ENCODE assay signal across 19 cellular contexts in the genomic region with DNA sequence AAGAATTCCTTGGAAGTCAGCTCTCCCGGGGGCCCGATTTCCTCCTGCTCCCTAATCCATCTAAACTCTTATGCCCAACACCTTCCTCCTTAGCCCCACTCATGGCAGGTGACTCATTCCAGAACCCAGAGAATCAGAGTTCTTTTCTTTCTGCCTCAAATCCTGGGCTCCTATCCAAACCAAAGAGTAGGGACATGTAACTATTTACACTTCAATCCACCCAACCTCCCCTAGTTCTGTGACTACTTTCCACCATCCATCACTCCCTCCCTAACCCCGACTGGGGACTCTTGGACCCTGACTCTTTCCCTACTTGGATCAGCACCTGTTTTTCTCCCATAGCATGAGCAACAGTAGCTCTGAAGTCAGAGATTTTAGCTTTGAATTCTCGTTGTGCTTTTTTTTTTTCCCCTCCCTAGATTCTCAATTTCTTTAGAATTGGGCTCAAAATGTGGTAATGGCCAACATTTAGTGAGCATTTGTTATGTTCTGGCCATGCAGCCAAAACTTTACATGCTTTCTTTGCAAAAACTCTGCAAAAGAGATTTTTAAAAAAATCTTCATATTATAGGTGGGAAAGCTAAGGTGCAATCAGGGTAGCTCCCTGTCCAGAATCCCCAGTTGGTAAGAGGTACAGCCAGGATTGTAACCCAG. TPM values are rescaled to one million over a fixed set of nuclear protein-coding genes. Genes with fewer than 3 reads are reported as not detected.
DNase-seq lines count a peak whose midpoint lies in the region; ATAC-seq and TF ChIP-seq lines count a peak whose summit lies in the region.
"Had no signal": no experiment of that assay in that cellular context is flagged by ENCODE, and none has a peak within 500 bp of the region (broad histone marks: within the 10 kb centered on the region; RNA-seq: fewer than 3 reads in every experiment).

No MANE protein-coding gene starts in this region.

- DNase-seq in HK-2 (ENCODE audit: unreplicated experiment) (peak; percentile 2), mammary epithelial cell (peak; percentile 9), left lung (peak in 1 of 2 donors; percentile 48), stomach (peak; percentile 57), middle frontal gyrus (ENCODE audit: extremely low spot score, low spot score) (no peak)
- DNase-seq: activated CD4-positive, CD25-positive, alpha-beta regulatory T cell treated with anti-CD3 and anti-CD28 coated beads, Interleukin-2, amount 50 U/mL, for 72 hours; activated CD8-positive, alpha-beta memory T cell treated with anti-CD3 and anti-CD28 coated beads, Interleukin-2, amount 10 ng/mL, durations not matched to agents 7 days and 5 days; caudate nucleus; heart left ventricle; NCI-H1436 treated with DMSO at 0.1 percent for 48 hours; NCI-H226; stimulated activated naive B cell treated with anti-CD40 and anti-IgM and Interleukin-4, amounts not matched to agents 10 μg/mL and 1 μg/mL and 100 μg/mL, for 72 hours had no signal

- in situ Hi-C loops in mammary epithelial cell (cut with MboI; ENCODE audit: low sequenced_read_pairs in 2 of 2): no loop called here

- H3K27ac ChIP-seq in mammary epithelial cell (ENCODE audit: insufficient read depth, low read depth, low read length) (no peak overlapping the region), left lung (no peak overlapping the region), stomach (peak overlapping the region; percentile 7 to 86 (median 73))
- H3K27ac ChIP-seq: heart left ventricle, right atrium auricular region had no signal

- no peak for TF ChIP-seq CTCF in mammary epithelial cell (conservative IDR thresholded peaks at IDR 0.05 in 1 of 2, IDR thresholded peaks at IDR 0.05 in 1 of 2; ENCODE audit: extremely low read depth in 1 of 2, insufficient read depth in 1 of 2, low read depth in 1 of 2, low read length in 2 of 2)
- TF ChIP-seq CTCF in left lung (IDR thresholded peaks at IDR 0.05): no peak
- no peak for TF ChIP-seq CTCF in stomach (IDR thresholded peaks at IDR 0.05)

- H3K9me3 ChIP-seq in mammary epithelial cell (replicated peaks; ENCODE audit: insufficient read depth, low read length): no peaks in the 10 kb centered on the region
- H3K9me3 ChIP-seq in left lung: no peaks in the 10 kb centered on the region
- no peaks in the 10 kb centered on the region for H3K9me3 ChIP-seq in stomach
- H3K9me3 ChIP-seq: right atrium auricular region had no signal

- no peak overlapping the region for H3K9ac ChIP-seq in mammary epithelial cell (ENCODE audit: insufficient read depth, low read length)

- no peaks in the 10 kb centered on the region for H3K79me2 ChIP-seq in mammary epithelial cell (ENCODE audit: insufficient read depth, low read length)

- dilution Hi-C loops in mammary epithelial cell (cut with HindIII; ENCODE audit: low sequenced_read_pairs): no loop called here

- peaks cover 9% of the 10 kb centered on the region for H3K27me3 ChIP-seq in mammary epithelial cell (ENCODE audit: insufficient read depth, low read length)
- H3K27me3 ChIP-seq in left lung: no peaks in the 10 kb centered on the region
- H3K27me3 ChIP-seq in stomach: no peaks in the 10 kb centered on the region
- H3K27me3 ChIP-seq: heart left ventricle, right atrium auricular region had no signal

- no TSS peak for BruUV-seq in mammary epithelial cell (replicated peaks; lab: Mats Ljungman, UMichigan)

- TF ChIP-seq EP300 in stomach (IDR thresholded peaks at IDR 0.05): no peak

- intact Hi-C loops in mammary epithelial cell (cut with micrococcal nuclease): no loop called here
- intact Hi-C loops in left lung (cut with DNase I): no loop called here
- intact Hi-C loops in stomach (cut with DNase I; ENCODE audit: low total_unique reads): no loop called here

- CTCF ChIA-PET in mammary epithelial cell (lab: Charles Lee; ENCODE audit: low non-redundant PET): no interaction called here

- peak; percentile 95 for ATAC-seq in left lung
- no peak for ATAC-seq in GM21786 (IDR thresholded peaks at IDR 0.05; ENCODE audit: unreplicated experiment)
- ATAC-seq in HG03520 (IDR thresholded peaks at IDR 0.05; ENCODE audit: unreplicated experiment): no peak
- ATAC-seq in GM18909 (IDR thresholded peaks at IDR 0.05; ENCODE audit: poor library complexity, unreplicated experiment): no peak
- ATAC-seq: activated CD8-positive, alpha-beta memory T cell treated with anti-CD3 and anti-CD28 coated beads, Interleukin-2, amount 10 ng/mL, durations not matched to agents 7 days and 5 days; heart left ventricle; stimulated activated naive B cell treated with anti-CD40 and anti-IgM and Interleukin-4, amounts not matched to agents 10 μg/mL and 1 μg/mL and 100 μg/mL, for 72 hours had no signal

- H4K20me1 ChIP-seq in mammary epithelial cell (ENCODE audit: insufficient read depth, low read length): no peaks in the 10 kb centered on the region

- H3K4me3 ChIP-seq in mammary epithelial cell (replicated peaks in 1 of 3; ENCODE audit: insufficient read depth in 1 of 3, low read depth in 2 of 3, low read length in 3 of 3) (no peak overlapping the region), left lung (no peak overlapping the region), stomach (no peak overlapping the region)
- H3K4me3 ChIP-seq: heart left ventricle, right atrium auricular region had no signal

- H2AFZ ChIP-seq in mammary epithelial cell (ENCODE audit: low read depth, low read length): no peak overlapping the region

- H3K4me1 ChIP-seq in mammary epithelial cell (ENCODE audit: insufficient read depth, low read length) (no peaks in the 10 kb centered on the region), left lung (no peaks in the 10 kb centered on the region), stomach (peaks cover 0 to 10% (median 3%) of the 10 kb centered on the region in 4 donors)
- H3K4me1 ChIP-seq: heart left ventricle, right atrium auricular region had no signal

- H3K4me2 ChIP-seq in mammary epithelial cell (ENCODE audit: insufficient read depth, low read depth, low read length): no peak overlapping the region

- no peaks in the 10 kb centered on the region for H3K36me3 ChIP-seq in mammary epithelial cell (ENCODE audit: insufficient read depth, low read length)
- no peaks in the 10 kb centered on the region for H3K36me3 ChIP-seq in left lung
- H3K36me3 ChIP-seq in stomach: no peaks in the 10 kb centered on the region
- H3K36me3 ChIP-seq: heart left ventricle, right atrium auricular region had no signal

- 6% methylated on average over 2 of the region's 4 CpGs for WGBS in mammary epithelial cell (ENCODE audit: low coverage, missing lambda C conversion rate)
- 20 to 53% (median 26%) methylated on average over 3 to 4 of the region's 4 CpGs for WGBS in stomach, 5 donors

- TF ChIP-seq POLR2A in stomach (IDR thresholded peaks at IDR 0.05): no peak

RNA-seq across cellular contexts. Expression of a gene that starts 7.5 kb away (rescaled TPM):
- not detected for total RNA-seq in mammary epithelial cell
- not detected for polyA plus RNA-seq in mammary epithelial cell
- polyA minus RNA-seq in mammary epithelial cell: not detected
- not detected for total RNA-seq in left lung
- total RNA-seq in stomach: 1 to 10 TPM in 1 of 5 donors, under 1 TPM in 1, not detected in 3; 0.92 to 2.2 TPM
- polyA plus RNA-seq in stomach: under 1 TPM in 1 of 3 donors, not detected in 2; 0.68 TPM
- total RNA-seq: activated CD8-positive, alpha-beta memory T cell treated with anti-CD3 and anti-CD28 coated beads, Interleukin-2, amount 10 ng/mL, durations not matched to agents 7 days and 5 days; activated T-helper 2 cell treated with anti-CD3 and anti-CD28 coated beads, Interferon-gamma antibody, Interleukin-2, Interleukin-4, amounts not matched to agents 10 μg/mL and 5 μg/mL and 100 μg/mL, durations not matched to agents 14 hours and 24 hours and 36 hours; LHCN-M2; right atrium auricular region; urinary bladder had no signal

Comparison
In these comparisons a context has a peak if more than half of its experiments do, and no peak if none do; other contexts are left out.
1. H3K27ac ChIP-seq: peak in stomach (5 of 5); none in mammary epithelial cell (single experiment) and left lung (0 of 2).